Comparison of ENCODE assay signal across 8 cellular contexts in the genomic region with DNA sequence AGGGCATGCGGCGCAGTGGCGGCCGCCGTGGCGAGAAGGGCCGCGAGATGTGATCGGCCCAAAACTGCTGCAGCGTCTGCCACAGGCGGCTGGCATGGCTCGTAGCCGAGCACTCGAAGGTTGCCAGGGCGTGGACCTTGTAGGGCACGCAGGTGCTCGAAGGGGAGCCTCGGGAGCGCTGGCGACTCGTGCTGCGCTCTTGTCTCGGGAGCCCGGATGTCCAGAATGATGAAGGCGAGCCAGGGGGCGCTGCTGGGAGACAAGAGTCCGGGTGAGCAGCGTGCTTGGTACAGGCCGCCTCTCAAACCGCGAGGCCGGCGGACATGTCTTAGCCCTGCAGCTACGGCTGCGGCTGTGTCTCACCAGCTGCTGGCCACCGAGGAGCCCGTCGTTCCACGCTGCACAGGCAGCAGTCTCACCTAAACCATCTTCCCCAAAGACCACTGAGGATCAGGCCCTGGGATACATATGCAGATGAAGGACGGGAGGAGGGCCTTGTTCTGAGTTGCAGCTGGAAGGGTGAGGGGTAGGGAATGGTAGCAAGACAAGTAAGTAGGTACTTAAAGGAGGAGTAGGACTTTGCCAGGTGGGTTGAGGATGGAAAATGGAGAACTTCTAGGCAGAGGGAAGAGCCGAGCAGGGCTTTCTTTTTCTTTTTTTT. TPM values are rescaled to one million over a fixed set of nuclear protein-coding genes. Genes with fewer than 3 reads are reported as not detected.
DNase-seq lines count a peak whose midpoint lies in the region; ATAC-seq, FAIRE-seq and TF ChIP-seq lines count a peak whose summit lies in the region.

No MANE protein-coding gene starts in this region.

- CTCF ChIA-PET in BJ (lab: Yijun Ruan, JAX): interaction anchor here (5.1 kb wide), 1 partner anchor 16 kb away, joined by 21 read pairs; no protein-coding TSS in a partner anchor

- ATAC-seq in GM21381 (IDR thresholded peaks at IDR 0.05; ENCODE audit: unreplicated experiment): peak; percentile 2

- H3K27me3 ChIP-seq in BJ (ENCODE audit: control insufficient read depth, insufficient read depth, low read length): no peaks in the 10 kb centered on the region

- H3K4me3 ChIP-seq in BJ (ENCODE audit: low read depth, low read length) (peak overlapping the region; percentile 68), coronary artery (peak overlapping the region; percentile 88), lower leg skin (ENCODE audit: low read depth, poor library complexity, severe bottlenecking) (peak overlapping the region; percentile 89)

- DNase-seq in BJ (ENCODE audit: low read depth): no peak
- DNase-seq in LHCN-M2 (ENCODE audit: low read depth): peak; percentile 23
- peak; percentile 63 to 68 for DNase-seq in activated CD4-positive, alpha-beta T cell treated with anti-CD3 and anti-CD28 coated beads for 4 hours
- DNase-seq in coronary artery (ENCODE audit: low spot score): peak; percentile 77
- DNase-seq in lower leg skin (ENCODE audit: low spot score in 2 of 2): peak; percentile 76 to 96
- peak; percentile 58 to 68 for DNase-seq in stimulated activated CD4-positive, alpha-beta T cell treated with anti-CD3 and anti-CD28 coated beads, Interleukin-4, amount 100 ng/mL, for 48 hours (ENCODE audit: low read depth in 2 of 2)
- no peak for DNase-seq in urothelium cell line (ENCODE audit: low spot score)

- FAIRE-seq in urothelium cell line (lab: Jason Lieb, UNC): no peak

- TF ChIP-seq CTCF in BJ (IDR thresholded peaks at IDR 0.05; ENCODE audit: insufficient read depth, low read depth, low read length) (peak; percentile 51), coronary artery (IDR thresholded peaks at IDR 0.05) (no peak), lower leg skin (IDR thresholded peaks at IDR 0.05) (no peak)

- WGBS in lower leg skin, 2 donors: 17 to 41% methylated on average over 10 to 30 of the region's 41 CpGs

- intact Hi-C loops in lower leg skin (cut with DNase I; ENCODE audit: low total_unique reads): no loop called here

- peak overlapping the region; percentile 76 to 92 for H3K27ac ChIP-seq in coronary artery

- TF ChIP-seq POLR2A in lower leg skin (IDR thresholded peaks at IDR 0.05): no peak

- POLR2A ChIA-PET in BJ (lab: Charles Lee): no interaction called here

- no peaks in the 10 kb centered on the region for H3K36me3 ChIP-seq in BJ (ENCODE audit: control insufficient read depth, insufficient read depth, low read length)

RNA-seq across cellular contexts. Expression of gene CBY3, which starts 1.7 kb away (rescaled TPM):
- polyA plus RNA-seq in BJ (2011; rRNA removed): not detected in 2 replicates
- polyA minus RNA-seq in BJ (2011; rRNA and poly(A)+ RNA removed): not detected in 2 replicates
- total RNA-seq in LHCN-M2 (2014; rRNA removed) (not detected in 2 replicates), lower leg skin (not detected)
- 0.21 TPM for polyA plus RNA-seq in LHCN-M2 (2012)

RNA-seq across cellular contexts. Expression of gene CANX, which starts 19.6 kb away (rescaled TPM):
- polyA plus RNA-seq in BJ (2011; rRNA removed): 502 and 974 TPM in 2 replicates
- polyA minus RNA-seq in BJ (2011; rRNA and poly(A)+ RNA removed): 951 and 994 TPM in 2 replicates
- total RNA-seq in LHCN-M2 (2014; rRNA removed): 440 and 478 TPM in 2 replicates
- 425 TPM for polyA plus RNA-seq in LHCN-M2 (2012)
- total RNA-seq in lower leg skin: 100 to 1,000 TPM; 183 to 307 (median 253) TPM

RNA-seq across cellular contexts. Expression of gene MAML1, which starts 53.5 kb away (rescaled TPM):
- polyA plus RNA-seq in BJ (2011; rRNA removed): 4.4 and 5.3 TPM in 2 replicates
- 6.9 and 11.1 TPM in 2 replicates for polyA minus RNA-seq in BJ (2011; rRNA and poly(A)+ RNA removed)
- total RNA-seq in LHCN-M2 (2014; rRNA removed) (10.0 and 11.7 TPM in 2 replicates), lower leg skin (10 to 100 TPM; 25.5 to 46.8 (median 31.5) TPM)
- 8.2 TPM for polyA plus RNA-seq in LHCN-M2 (2012)

RNA-seq across cellular contexts. Expression of gene HNRNPH1, which starts 55.7 kb away (rescaled TPM):
- 142 and 247 TPM in 2 replicates for polyA plus RNA-seq in BJ (2011; rRNA removed)
- 293 and 335 TPM in 2 replicates for polyA minus RNA-seq in BJ (2011; rRNA and poly(A)+ RNA removed)
- total RNA-seq in LHCN-M2 (2014; rRNA removed) (374 and 422 TPM in 2 replicates), lower leg skin (100 to 1,000 TPM; 182 to 474 (median 317) TPM)
- polyA plus RNA-seq in LHCN-M2 (2012): 163 TPM

Comparison
In these comparisons a context has a peak if more than half of its experiments do, and no peak if none do; other contexts are left out.
1. DNase-seq: peak in LHCN-M2 (single experiment), activated CD4-positive, alpha-beta T cell treated with anti-CD3 and anti-CD28 coated beads for 4 hours (2 of 2), coronary artery (single experiment), lower leg skin (2 of 2) and stimulated activated CD4-positive, alpha-beta T cell treated with anti-CD3 and anti-CD28 coated beads, Interleukin-4, amount 100 ng/mL, for 48 hours (2 of 2); none in BJ (single experiment) and urothelium cell line (single experiment).
2. Peak in every context shown above with its lines, with median percentiles within 50 percentile points of each other: H3K4me3 ChIP-seq.